23 cellular contexts compared by ENCODE assay signal in genomic region chr7:25965405-25966123, GRCh38.
DNase-seq lines count a peak whose midpoint lies in the region; ATAC-seq and TF ChIP-seq lines count a peak whose summit lies in the region.
"Had no signal": no experiment of that assay in that cellular context is flagged by ENCODE, and none has a peak within 500 bp of the region (broad histone marks: within the 10 kb centered on the region; RNA-seq: fewer than 3 reads in every experiment).

No MANE protein-coding gene starts in this region.

- H3K9me3 Mint-ChIP-seq in stimulated activated naive CD8-positive, alpha-beta T cell treated with anti-CD3 and anti-CD28 coated beads, Interleukin-15, amount 100 ng/mL, for 72 hours, result peaks cover 0 to 7% of the 10 kb centered on the region in 2 donors
- H3K9me3 Mint-ChIP-seq: CD8-positive, alpha-beta T cell; central memory CD8-positive, alpha-beta T cell; nephron progenitor cell had no signal

- H3F3A ChIP-seq in PC-9 (ENCODE audit: insufficient read depth, low read depth), result no peaks in the 10 kb centered on the region

- CTCF ChIA-PET in PC-9 (lab: Charles Lee), result no interaction called here

- H3K9ac ChIP-seq in BLaER1 (no peak overlapping the region), KMS-11 (peak overlapping the region; percentile 30; the same call in 1 of the 2 replicates)

- peaks cover 49% of the 10 kb centered on the region for H3K4me1 ChIP-seq in BLaER1
- peaks cover 89% of the 10 kb centered on the region for H3K4me1 ChIP-seq in KMS-11 (ENCODE audit: low read depth, poor library complexity, severe bottlenecking)
- 0 out of 2 replicates have a peak, but pooled peaks cover 10% of the 10 kb centered on the region for H3K4me1 ChIP-seq in PC-9 (replicated peaks; ENCODE audit: insufficient read depth)
- H3K4me1 ChIP-seq: psoas muscle, uterus had no signal

- H3K79me2 ChIP-seq in KMS-11 (ENCODE audit: insufficient read depth, low read depth), result 0 out of 2 replicates have a peak, but pooled peaks cover 5% of the 10 kb centered on the region
- H3K79me2 ChIP-seq in PC-9 (ENCODE audit: low read depth), result no peaks in the 10 kb centered on the region

- H3K27ac ChIP-seq in BLaER1 (no peak overlapping the region), KMS-11 (peak overlapping the region; percentile 98), PC-9 (no peak overlapping the region)
- H3K27ac ChIP-seq: psoas muscle, SK-N-MC, skin epidermis, uterus had no signal

- H3K4me2 ChIP-seq in BLaER1 (peak overlapping the region; percentile 47), KMS-11 (peak overlapping the region; percentile 99), PC-9 (peak overlapping the region; percentile 26; the same call in 1 of the 2 replicates)

- intact Hi-C loops in PC-9 (cut with micrococcal nuclease; ENCODE audit: unreplicated experiment), result no loop called here

- no peak overlapping the region for H3K27ac Mint-ChIP-seq in stimulated activated naive CD8-positive, alpha-beta T cell treated with anti-CD3 and anti-CD28 coated beads, Interleukin-15, amount 100 ng/mL, for 72 hours
- H3K27ac Mint-ChIP-seq: activated CD4-positive, alpha-beta T cell treated with anti-CD3 and anti-CD28 coated beads for 36 hours; activated CD8-positive, alpha-beta memory T cell treated with anti-CD3 and anti-CD28 coated beads, Interleukin-2, amount 10 ng/mL, durations not matched to agents 7 days and 5 days; CD8-positive, alpha-beta T cell; nephron progenitor cell had no signal

- DNase-seq in PC-9 (peak in 1 of 2 experiments; percentile 52), fibroblast of mammary gland (ENCODE audit: low read depth) (peak; percentile 44), nucleus accumbens (lab: John Stamatoyannopoulos, UW) (no peak)
- no peak for DNase-seq in stimulated activated naive CD8-positive, alpha-beta T cell treated with anti-CD3 and anti-CD28 coated beads, Interleukin-15, amount 100 ng/mL, for 72 hours
- no peak for DNase-seq in activated CD4-positive, alpha-beta T cell treated with anti-CD3 and anti-CD28 coated beads, Interleukin-2, amount 50 U/mL, for 4 hours
- DNase-seq: activated CD4-positive, alpha-beta T cell treated with anti-CD3 and anti-CD28 coated beads for 36 hours; activated CD8-positive, alpha-beta memory T cell treated with anti-CD3 and anti-CD28 coated beads, Interleukin-2, amount 10 ng/mL, durations not matched to agents 7 days and 5 days; CD8-positive, alpha-beta T cell; effector memory CD4-positive, alpha-beta T cell; IMR-90; kidney glomerular epithelial cell; nephron progenitor cell; OCI-M1; psoas muscle; stimulated activated CD4-positive, alpha-beta T cell treated with anti-CD3 and anti-CD28 coated beads, Interleukin-4, amount 100 ng/mL, for 24 hours; T-helper 9 cell; uterus had no signal

- ATAC-seq in stimulated activated naive CD8-positive, alpha-beta T cell treated with anti-CD3 and anti-CD28 coated beads, Interleukin-15, amount 100 ng/mL, for 72 hours, result no peak
- ATAC-seq in GM18520 (IDR thresholded peaks at IDR 0.05; ENCODE audit: unreplicated experiment), result no peak
- ATAC-seq: activated CD4-positive, alpha-beta T cell treated with anti-CD3 and anti-CD28 coated beads for 36 hours; activated CD8-positive, alpha-beta memory T cell treated with anti-CD3 and anti-CD28 coated beads, Interleukin-2, amount 10 ng/mL, durations not matched to agents 7 days and 5 days; CD8-positive, alpha-beta T cell; psoas muscle had no signal

- H3K9me2 ChIP-seq in PC-9 (ENCODE audit: insufficient read depth), result no peaks in the 10 kb centered on the region

- TF ChIP-seq CTCF in KMS-11 (conservative IDR thresholded peaks at IDR 0.05; ENCODE audit: low read depth, low read length) (no peak), PC-9 (conservative IDR thresholded peaks at IDR 0.05) (no peak), fibroblast of mammary gland (conservative IDR thresholded peaks at IDR 0.05; ENCODE audit: control insufficient read depth, insufficient read depth, low read depth, low read length) (no peak)

- H3K27me3 ChIP-seq in BLaER1 (no peaks in the 10 kb centered on the region), KMS-11 (ENCODE audit: insufficient read depth, low read depth) (no peaks in the 10 kb centered on the region), PC-9 (ENCODE audit: insufficient read depth, low read depth) (peaks cover 25% of the 10 kb centered on the region)
- H3K27me3 ChIP-seq: uterus had no signal

- H4K20me1 ChIP-seq in BLaER1 (no peaks in the 10 kb centered on the region), KMS-11 (ENCODE audit: insufficient read depth) (no peaks in the 10 kb centered on the region), PC-9 (ENCODE audit: insufficient read depth) (no peaks in the 10 kb centered on the region)

- POLR2A ChIA-PET in PC-9 (lab: Charles Lee; ENCODE audit: unreplicated experiment), result no interaction called here

- H3K4me3 Mint-ChIP-seq in stimulated activated naive CD8-positive, alpha-beta T cell treated with anti-CD3 and anti-CD28 coated beads, Interleukin-15, amount 100 ng/mL, for 72 hours, result no peak overlapping the region
- H3K4me3 Mint-ChIP-seq: activated CD4-positive, alpha-beta T cell treated with anti-CD3 and anti-CD28 coated beads for 36 hours; activated CD8-positive, alpha-beta memory T cell treated with anti-CD3 and anti-CD28 coated beads, Interleukin-2, amount 10 ng/mL, durations not matched to agents 7 days and 5 days; CD8-positive, alpha-beta T cell; central memory CD8-positive, alpha-beta T cell; nephron progenitor cell had no signal

- peaks cover 24% of the 10 kb centered on the region for H3K4me1 Mint-ChIP-seq in stimulated activated naive CD8-positive, alpha-beta T cell treated with anti-CD3 and anti-CD28 coated beads, Interleukin-15, amount 100 ng/mL, for 72 hours

- no TSS peak for BruUV-seq in PC-9 (replicated peaks; lab: Mats Ljungman, UMichigan)

- no peaks in the 10 kb centered on the region for H3K36me3 ChIP-seq in BLaER1
- no peaks in the 10 kb centered on the region for H3K36me3 ChIP-seq in KMS-11 (ENCODE audit: insufficient read depth)
- H3K36me3 ChIP-seq in PC-9 (ENCODE audit: low read depth), result no peaks in the 10 kb centered on the region
- H3K36me3 ChIP-seq: uterus had no signal

- H3K4me3 ChIP-seq in BLaER1 (no peak overlapping the region), KMS-11 (IDR thresholded peaks at IDR 0.05; ENCODE audit: insufficient read depth, low read depth, low read length) (no peak overlapping the region), PC-9 (peak overlapping the region; percentile 5; the same call in 1 of the 2 replicates), fibroblast of mammary gland (ENCODE audit: control insufficient read depth, low read depth, low read length) (no peak overlapping the region)
- H3K4me3 ChIP-seq: psoas muscle, SK-N-MC, skin epidermis, uterus had no signal

- peaks cover 45% of the 10 kb centered on the region for H3K27me3 Mint-ChIP-seq in stimulated activated naive CD8-positive, alpha-beta T cell treated with anti-CD3 and anti-CD28 coated beads, Interleukin-15, amount 100 ng/mL, for 72 hours

- H3K9me3 ChIP-seq in BLaER1, result no peaks in the 10 kb centered on the region
- H3K9me3 ChIP-seq in PC-9 (ENCODE audit: insufficient read depth, low read depth), result no peaks in the 10 kb centered on the region
- H3K9me3 ChIP-seq: psoas muscle, uterus had no signal

- H2AFZ ChIP-seq in KMS-11 (ENCODE audit: low read depth) (no peak overlapping the region), PC-9 (no peak overlapping the region)

Comparison
In these comparisons a context has a peak if more than half of its experiments do, and no peak if none do; other contexts are left out.
1. H3K4me2 ChIP-seq: peak in every context shown above with its lines; median percentile 99 in KMS-11; 47 in BLaER1; 26 in PC-9.